ENCODE assay signal across 1 cellular context in the genomic region with DNA sequence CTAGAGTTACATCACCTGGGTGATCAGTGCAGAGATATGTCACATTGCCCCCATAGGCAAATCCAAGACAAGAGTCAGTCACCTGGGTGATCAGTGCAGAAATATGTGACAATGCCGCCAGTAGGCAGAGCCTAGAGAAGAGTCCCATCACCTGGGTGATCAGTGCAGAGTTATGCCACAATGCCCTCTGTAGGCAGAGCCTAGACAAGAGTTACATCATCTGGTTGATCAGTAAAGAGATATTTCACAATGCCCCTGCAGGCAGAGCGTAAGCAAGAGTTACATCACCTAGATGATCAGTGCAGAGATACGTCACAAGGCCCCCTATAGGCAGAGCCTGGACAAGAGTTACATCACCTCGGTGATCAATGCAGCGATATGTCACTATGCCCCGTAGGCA.
TF ChIP-seq lines count a peak whose summit lies in the region.

No MANE protein-coding gene starts in this region.

TF ChIP-seq in HEK293, 187 proteins besides CTCF, POLR2A, EP300 and RAD21 (continued from another document):
- TF ChIP-seq, protein P1, sequence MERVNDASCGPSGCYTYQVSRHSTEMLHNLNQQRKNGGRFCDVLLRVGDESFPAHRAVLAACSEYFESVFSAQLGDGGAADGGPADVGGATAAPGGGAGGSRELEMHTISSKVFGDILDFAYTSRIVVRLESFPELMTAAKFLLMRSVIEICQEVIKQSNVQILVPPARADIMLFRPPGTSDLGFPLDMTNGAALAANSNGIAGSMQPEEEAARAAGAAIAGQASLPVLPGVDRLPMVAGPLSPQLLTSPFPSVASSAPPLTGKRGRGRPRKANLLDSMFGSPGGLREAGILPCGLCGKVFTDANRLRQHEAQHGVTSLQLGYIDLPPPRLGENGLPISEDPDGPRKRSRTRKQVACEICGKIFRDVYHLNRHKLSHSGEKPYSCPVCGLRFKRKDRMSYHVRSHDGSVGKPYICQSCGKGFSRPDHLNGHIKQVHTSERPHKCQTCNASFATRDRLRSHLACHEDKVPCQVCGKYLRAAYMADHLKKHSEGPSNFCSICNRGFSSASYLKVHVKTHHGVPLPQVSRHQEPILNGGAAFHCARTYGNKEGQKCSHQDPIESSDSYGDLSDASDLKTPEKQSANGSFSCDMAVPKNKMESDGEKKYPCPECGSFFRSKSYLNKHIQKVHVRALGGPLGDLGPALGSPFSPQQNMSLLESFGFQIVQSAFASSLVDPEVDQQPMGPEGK (tag by site-specific recombination; IDR thresholded peaks at IDR 0.05), result peak; percentile 23; the same call in 1 of the 2 replicates
- TF ChIP-seq ZXDB (tag by site-specific recombination; IDR thresholded peaks at IDR 0.05) (0 out of 2 replicates have a peak, but pooled peaks have one; percentile 24), ZNF629 (tag by site-specific recombination; IDR thresholded peaks at IDR 0.05) (peak; percentile 87), ZEB2 (tag by site-specific recombination; IDR thresholded peaks at IDR 0.05) (peak; percentile 88)
- TF ChIP-seq, protein P2, sequence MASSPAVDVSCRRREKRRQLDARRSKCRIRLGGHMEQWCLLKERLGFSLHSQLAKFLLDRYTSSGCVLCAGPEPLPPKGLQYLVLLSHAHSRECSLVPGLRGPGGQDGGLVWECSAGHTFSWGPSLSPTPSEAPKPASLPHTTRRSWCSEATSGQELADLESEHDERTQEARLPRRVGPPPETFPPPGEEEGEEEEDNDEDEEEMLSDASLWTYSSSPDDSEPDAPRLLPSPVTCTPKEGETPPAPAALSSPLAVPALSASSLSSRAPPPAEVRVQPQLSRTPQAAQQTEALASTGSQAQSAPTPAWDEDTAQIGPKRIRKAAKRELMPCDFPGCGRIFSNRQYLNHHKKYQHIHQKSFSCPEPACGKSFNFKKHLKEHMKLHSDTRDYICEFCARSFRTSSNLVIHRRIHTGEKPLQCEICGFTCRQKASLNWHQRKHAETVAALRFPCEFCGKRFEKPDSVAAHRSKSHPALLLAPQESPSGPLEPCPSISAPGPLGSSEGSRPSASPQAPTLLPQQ (tag by site-specific recombination; IDR thresholded peaks at IDR 0.05), result peak; percentile 60
